ENCODE assay signal across 11 cellular contexts in the genomic region with DNA sequence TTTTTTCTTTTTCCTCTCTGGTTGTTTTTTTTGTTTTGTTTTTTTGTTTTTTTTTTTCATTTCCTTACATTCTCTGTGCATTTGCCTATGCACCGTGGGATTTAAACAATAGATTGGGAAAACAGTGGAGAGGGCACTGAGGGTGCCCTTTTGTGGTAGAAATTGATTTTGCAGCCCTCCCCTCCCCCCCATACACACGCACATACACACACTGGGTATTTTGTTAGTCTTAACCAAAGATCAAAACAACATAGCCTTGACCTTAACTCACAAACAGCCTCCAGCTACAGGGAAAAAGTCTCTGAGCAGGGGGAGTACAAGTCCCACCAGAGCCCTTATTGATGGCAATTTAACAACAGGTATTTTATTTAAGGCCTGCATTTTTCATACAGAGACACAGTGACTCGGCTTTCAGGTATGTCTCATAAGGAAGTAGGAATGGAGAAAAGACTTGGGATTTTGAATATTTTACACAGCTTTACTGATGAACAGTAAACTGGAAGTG.
DNase-seq lines count a peak whose midpoint lies in the region; ATAC-seq, FAIRE-seq and TF ChIP-seq lines count a peak whose summit lies in the region.
"Had no signal": no experiment of that assay in that cellular context is flagged by ENCODE, and none has a peak within 500 bp of the region (broad histone marks: within the 10 kb centered on the region; RNA-seq: fewer than 3 reads in every experiment).

No MANE protein-coding gene starts in this region.

- POLR2A ChIA-PET in H1 (lab: Charles Lee; ENCODE audit: partially characterized antibody) = no interaction called here

- H2BK15ac ChIP-seq in H1 (ENCODE audit: low read length) (no peak overlapping the region), mesendoderm (replicated peaks; ENCODE audit: low read depth) (no peak overlapping the region)

- no peak overlapping the region for H2BK12ac ChIP-seq in H1 (ENCODE audit: low read depth, low read length)

- DNase-seq in CD14-positive monocyte (ENCODE audit: low spot score) (no peak), NCI-H226 (peak; percentile 22), H1 (ENCODE audit: low read depth in 1 of 2, low spot score in 2 of 2) (no peak), mesendoderm (peak; percentile 25), NCI-H526 treated with DMSO at 0.1 percent for 48 hours (lab: John Stamatoyannopoulos, UW) (no peak), cerebellum (ENCODE audit: low spot score) (no peak)
- DNase-seq in activated naive CD8-positive, alpha-beta T cell treated with anti-CD3 and anti-CD28 coated beads for 36 hours = no peak
- DNase-seq: effector memory CD4-positive, alpha-beta T cell; NCI-H1417 treated with DMSO at 0.1 percent for 48 hours; testis had no signal

- no peak for TF ChIP-seq CTCF in CD14-positive monocyte (IDR thresholded peaks at IDR 0.05)
- no peak for TF ChIP-seq CTCF in H1 (IDR thresholded peaks at IDR 0.05; ENCODE audit: control extremely low read depth in 1 of 3, insufficient read depth in 1 of 3, low read depth in 1 of 3, low read length in 3 of 3)

- no peak for TF ChIP-seq EP300 in H1 (IDR thresholded peaks at IDR 0.05; ENCODE audit: borderline replicate concordance in 1 of 2, low read depth in 2 of 2, low read length in 2 of 2)

- H3K27me3 Mint-ChIP-seq in CD14-positive monocyte (ENCODE audit: low read depth in 3 of 3) = peaks cover 0 to 2% (median 2%) of the 10 kb centered on the region in 3 donors
- H3K27me3 Mint-ChIP-seq in activated naive CD8-positive, alpha-beta T cell treated with anti-CD3 and anti-CD28 coated beads for 36 hours = no peaks in the 10 kb centered on the region
- peaks cover 5% of the 10 kb centered on the region for H3K27me3 Mint-ChIP-seq in activated T-helper 17 cell treated with anti-CD3 and anti-CD28 coated beads, Interleukin-2, amount 50 U/mL, for 72 hours

- H4K5ac ChIP-seq in H1 (ENCODE audit: insufficient read length, low read depth, low read length) = no peak overlapping the region
- H4K5ac ChIP-seq in mesendoderm (ENCODE audit: low read length) = no peak overlapping the region

- H3K9me3 ChIP-seq in H1 (ENCODE audit: insufficient read depth in 2 of 2, low read depth in 1 of 2, low read length in 1 of 2) = no peaks in the 10 kb centered on the region
- H3K9me3 ChIP-seq: testis had no signal

- H2BK120ac ChIP-seq in H1 (replicated peaks; ENCODE audit: low read depth, low read length) (no peak overlapping the region), mesendoderm (ENCODE audit: low read depth, low read length) (no peak overlapping the region)

- H3K27ac Mint-ChIP-seq in CD14-positive monocyte = peak overlapping the region; percentile 60 to 99 (median 98)
- no peak overlapping the region for H3K27ac Mint-ChIP-seq in activated naive CD8-positive, alpha-beta T cell treated with anti-CD3 and anti-CD28 coated beads for 36 hours
- H3K27ac Mint-ChIP-seq in activated T-helper 17 cell treated with anti-CD3 and anti-CD28 coated beads, Interleukin-2, amount 50 U/mL, for 72 hours = no peak overlapping the region

- no peak overlapping the region for H2BK20ac ChIP-seq in H1 (ENCODE audit: low read length)

- H2BK5ac ChIP-seq in H1 (ENCODE audit: low read depth, low read length) (peak overlapping the region; percentile 75; the same call in 1 of the 2 replicates), mesendoderm (ENCODE audit: low read length) (no peak overlapping the region)

- H3K14ac ChIP-seq in H1 (ENCODE audit: insufficient read length) = no peak overlapping the region

- peaks cover 0 to 3% of the 10 kb centered on the region in 2 donors for H3K36me3 Mint-ChIP-seq in CD14-positive monocyte
- no peaks in the 10 kb centered on the region for H3K36me3 Mint-ChIP-seq in activated naive CD8-positive, alpha-beta T cell treated with anti-CD3 and anti-CD28 coated beads for 36 hours
- no peaks in the 10 kb centered on the region for H3K36me3 Mint-ChIP-seq in activated T-helper 17 cell treated with anti-CD3 and anti-CD28 coated beads, Interleukin-2, amount 50 U/mL, for 72 hours (ENCODE audit: low read depth)

- H3K4me3 ChIP-seq in H1 (ENCODE audit: extremely low read depth in 1 of 4, insufficient read depth in 2 of 4, low read depth in 3 of 4, low read length in 4 of 4) (no peak overlapping the region), mesendoderm (ENCODE audit: low read length) (no peak overlapping the region)
- H3K4me3 ChIP-seq: testis had no signal

- intact Hi-C loops in CD14-positive monocyte (cut with micrococcal nuclease) = loop anchor here in 1 of 2 donors (5.0 kb wide), 1 partner anchor 45 kb away; no protein-coding TSS in a partner anchor

- no peak overlapping the region for H4K91ac ChIP-seq in H1 (replicated peaks; ENCODE audit: insufficient read length, low read length)

- H3K56ac ChIP-seq in H1 (replicated peaks; ENCODE audit: insufficient read length, low read depth, low read length) (no peak overlapping the region), mesendoderm (ENCODE audit: low read length) (no peak overlapping the region)

- H2AFZ ChIP-seq in H1 (ENCODE audit: low read length) = no peak overlapping the region

- H3K27me3 ChIP-seq in H1 (replicated peaks in 1 of 4; ENCODE audit: control insufficient read depth in 3 of 4, extremely low read depth in 1 of 4, insufficient read depth in 3 of 4, low read length in 3 of 4) (no peaks in the 10 kb centered on the region), mesendoderm (ENCODE audit: insufficient read depth, low read length, poor library complexity) (no peaks in the 10 kb centered on the region)
- H3K27me3 ChIP-seq: testis had no signal

- no peak overlapping the region for H3K4me3 Mint-ChIP-seq in CD14-positive monocyte
- H3K4me3 Mint-ChIP-seq in activated naive CD8-positive, alpha-beta T cell treated with anti-CD3 and anti-CD28 coated beads for 36 hours = no peak overlapping the region
- no peak overlapping the region for H3K4me3 Mint-ChIP-seq in activated T-helper 17 cell treated with anti-CD3 and anti-CD28 coated beads, Interleukin-2, amount 50 U/mL, for 72 hours

- peaks cover 0 to 2% (median under 1%) of the 10 kb centered on the region in 4 experiments; a peak in 1 of 7 replicates for H3K4me1 ChIP-seq in H1 (replicated peaks in 1 of 4; ENCODE audit: control insufficient read depth in 3 of 4, insufficient read depth in 4 of 4, low read length in 3 of 4)
- no peaks in the 10 kb centered on the region for H3K4me1 ChIP-seq in mesendoderm (ENCODE audit: control insufficient read depth, low read depth, low read length)

- H3K9ac ChIP-seq in H1 (replicated peaks in 1 of 4; ENCODE audit: extremely low read depth in 1 of 4, low read depth in 3 of 4, low read length in 3 of 4) = no peak overlapping the region; a peak in 1 of 7 replicates
- H3K9ac ChIP-seq in mesendoderm (ENCODE audit: low read length) = no peak overlapping the region

- 59% methylated on average over 3 of the region's 3 CpGs; no CpG with 5 or more reads in 1 of the 2 experiments for WGBS in H1 (ENCODE audit: extremely low coverage in 1 of 2, insufficient coverage in 1 of 2, insufficient read length in 1 of 2, insufficient replicate concordance in 2 of 2, low coverage in 1 of 2, low lambda C conversion rate in 2 of 2, missing lambda C conversion rate in 1 of 2), 2 experiments
- no CpG with 5 or more reads among the region's 3 CpGs for WGBS in mesendoderm (ENCODE audit: extremely low coverage, insufficient coverage, low lambda C conversion rate)

- no peak overlapping the region for H4K8ac ChIP-seq in H1 (ENCODE audit: extremely low read depth, insufficient read depth, low read length)
- H4K8ac ChIP-seq in mesendoderm (ENCODE audit: low read depth, low read length) = no peak overlapping the region

- no peak for TF ChIP-seq POLR2A in H1 (IDR thresholded peaks at IDR 0.05; ENCODE audit: control extremely low read depth in 1 of 2, low read depth in 2 of 2, low read length in 2 of 2)

- no peak overlapping the region for H2AK5ac ChIP-seq in H1 (ENCODE audit: low read depth, low read length)
- no peak overlapping the region for H2AK5ac ChIP-seq in mesendoderm (ENCODE audit: low read length)

- no peak for ATAC-seq in activated T-helper 17 cell treated with anti-CD3 and anti-CD28 coated beads, Interleukin-2, amount 50 U/mL, for 72 hours (replicated peaks)

- H3K79me1 ChIP-seq in H1 (ENCODE audit: low read depth, low read length) (no peaks in the 10 kb centered on the region), mesendoderm (ENCODE audit: low read length) (no peaks in the 10 kb centered on the region)

- no peak overlapping the region for H3K27ac ChIP-seq in H1 (ENCODE audit: low read depth, low read length)
- H3K27ac ChIP-seq in mesendoderm (ENCODE audit: low read depth, low read length) = no peak overlapping the region
- H3K27ac ChIP-seq: testis had no signal

- no peaks in the 10 kb centered on the region for H3K36me3 ChIP-seq in H1 (ENCODE audit: control insufficient read depth in 2 of 4, insufficient read depth in 4 of 4, low read length in 3 of 4)
- no peaks in the 10 kb centered on the region for H3K36me3 ChIP-seq in mesendoderm (ENCODE audit: control insufficient read depth, insufficient read depth, low read length)

- CTCF ChIA-PET in H1 (lab: Charles Lee; ENCODE audit: partially characterized antibody) = interaction anchor here (1.3 to 4.0 kb wide), 2 partner anchors 82 to 85 kb away, joined by 3 to 31 read pairs; no protein-coding TSS in a partner anchor

- no peak for FAIRE-seq in H1 (lab: Jason Lieb, UNC)

- no peaks in the 10 kb centered on the region for H4K20me1 ChIP-seq in H1 (replicated peaks in 1 of 2; ENCODE audit: control insufficient read depth in 1 of 2, insufficient read depth in 2 of 2, low read length in 2 of 2)

- no peaks in the 10 kb centered on the region for H3K9me3 Mint-ChIP-seq in CD14-positive monocyte
- H3K9me3 Mint-ChIP-seq in activated naive CD8-positive, alpha-beta T cell treated with anti-CD3 and anti-CD28 coated beads for 36 hours = no peaks in the 10 kb centered on the region
- H3K9me3 Mint-ChIP-seq in activated T-helper 17 cell treated with anti-CD3 and anti-CD28 coated beads, Interleukin-2, amount 50 U/mL, for 72 hours = no peaks in the 10 kb centered on the region

- TF ChIP-seq RAD21 in H1 (IDR thresholded peaks at IDR 0.05 in 1 of 2, conservative IDR thresholded peaks at IDR 0.05 in 1 of 2; ENCODE audit: low read depth in 2 of 2, low read length in 2 of 2) = no peak

- no peaks in the 10 kb centered on the region for H3K79me2 ChIP-seq in H1 (ENCODE audit: control insufficient read depth in 1 of 2, insufficient read depth in 2 of 2, low read length in 2 of 2)
- H3K79me2 ChIP-seq in mesendoderm (ENCODE audit: control insufficient read depth, insufficient read depth, low read length) = no peaks in the 10 kb centered on the region

- H3K4ac ChIP-seq in H1 (replicated peaks; ENCODE audit: insufficient read length, low read depth, low read length) (no peak overlapping the region), mesendoderm (ENCODE audit: low read depth, low read length) (no peak overlapping the region)

- no peak overlapping the region for H3K23ac ChIP-seq in H1 (ENCODE audit: insufficient read length)
- no peak overlapping the region for H3K23ac ChIP-seq in mesendoderm (ENCODE audit: low read length)

- H3K18ac ChIP-seq in H1 (ENCODE audit: extremely low read depth, low read length) (no peak overlapping the region), mesendoderm (ENCODE audit: low read length) (no peak overlapping the region)

- H3K4me2 ChIP-seq in H1 (ENCODE audit: insufficient read depth in 1 of 2, low read depth in 2 of 2, low read length in 2 of 2) (no peak overlapping the region), mesendoderm (ENCODE audit: low read length) (no peak overlapping the region)

- H3K23me2 ChIP-seq in H1 (ENCODE audit: low read depth, low read length) = no peaks in the 10 kb centered on the region

- peaks cover 45% of the 10 kb centered on the region for H3K4me1 Mint-ChIP-seq in CD14-positive monocyte
- no peaks in the 10 kb centered on the region for H3K4me1 Mint-ChIP-seq in activated naive CD8-positive, alpha-beta T cell treated with anti-CD3 and anti-CD28 coated beads for 36 hours
- no peaks in the 10 kb centered on the region for H3K4me1 Mint-ChIP-seq in activated T-helper 17 cell treated with anti-CD3 and anti-CD28 coated beads, Interleukin-2, amount 50 U/mL, for 72 hours

Comparison
In these comparisons a context has a peak if more than half of its experiments do, and no peak if none do; other contexts are left out.
1. DNase-seq: peak in NCI-H226 (single experiment) and mesendoderm (single experiment); none in CD14-positive monocyte (single experiment), H1 (0 of 2), activated naive CD8-positive, alpha-beta T cell treated with anti-CD3 and anti-CD28 coated beads for 36 hours (single experiment), NCI-H526 treated with DMSO at 0.1 percent for 48 hours (single experiment) and cerebellum (single experiment).
2. H3K27ac Mint-ChIP-seq: peak in CD14-positive monocyte (7 of 7); none in activated naive CD8-positive, alpha-beta T cell treated with anti-CD3 and anti-CD28 coated beads for 36 hours (single experiment) and activated T-helper 17 cell treated with anti-CD3 and anti-CD28 coated beads, Interleukin-2, amount 50 U/mL, for 72 hours (single experiment).